Comparison of ENCODE assay signal across 21 cellular contexts in the genomic region with DNA sequence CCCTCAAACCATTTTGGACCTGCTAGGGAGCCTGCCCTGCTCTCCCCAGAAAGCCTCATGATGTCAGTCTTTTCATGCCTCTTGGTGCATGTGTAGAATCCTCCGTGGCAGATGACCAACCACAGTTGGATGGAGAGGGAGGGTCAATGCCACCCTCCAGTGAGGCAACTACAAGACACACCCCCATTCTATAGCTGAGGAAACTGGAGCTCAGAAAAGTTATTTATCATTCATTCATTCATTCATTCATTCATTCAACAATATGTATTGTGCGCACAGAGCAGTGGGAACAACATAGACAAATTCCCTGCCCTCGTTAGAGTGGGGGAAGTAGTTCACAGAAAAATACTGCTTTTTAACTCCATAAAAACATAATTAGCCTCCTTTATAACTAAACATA.
"Had no signal": no experiment of that assay in that cellular context is flagged by ENCODE, and none has a peak within 500 bp of the region (broad histone marks: within the 10 kb centered on the region; RNA-seq: fewer than 3 reads in every experiment).

No MANE protein-coding gene starts in this region.

- DNase-seq: islet precursor cell; left ventricle myocardium inferior; mesendoderm; naive B cell; natural killer cell; pancreas; posterior cingulate gyrus; sigmoid colon; small intestine; spleen; stimulated activated CD4-positive, alpha-beta T cell treated with anti-CD3 and anti-CD28 coated beads, Interleukin-4, amount 100 ng/mL, for 24 hours; stimulated activated naive CD4-positive, alpha-beta T cell; tibial artery; trophoblast cell; upper lobe of right lung; uterus had no signal

- FAIRE-seq: pancreas, small intestine had no signal

- H3K4me3 ChIP-seq: left ventricle myocardium inferior, lung, pancreas, prostate gland, sigmoid colon, spleen, suprapubic skin, thoracic aorta, tibial artery, upper lobe of right lung, uterus had no signal

- ATAC-seq: natural killer cell; pancreas; stimulated activated effector memory CD8-positive, alpha-beta T cell treated with anti-CD3 and anti-CD28 coated beads, Interleukin-12 subunit alpha, Interleukin-12 subunit beta, amount 100 ng/mL, for 72 hours; upper lobe of right lung had no signal

- H3K36me3 ChIP-seq: left ventricle myocardium inferior, pancreas, prostate gland, thoracic aorta, tibial artery, upper lobe of right lung, uterus had no signal

- H3K27ac ChIP-seq: left ventricle myocardium inferior, pancreas, prostate gland, sigmoid colon, spleen, suprapubic skin, thoracic aorta, tibial artery, upper lobe of right lung, uterus had no signal

- H3K27me3 ChIP-seq: pancreas, sigmoid colon, spleen, suprapubic skin, tibial artery, upper lobe of right lung, uterus had no signal

- H3K4me1 ChIP-seq: left ventricle myocardium inferior, pancreas, prostate gland, sigmoid colon, upper lobe of right lung, uterus had no signal

- H3K9me3 ChIP-seq: left ventricle myocardium inferior, pancreas, prostate gland, sigmoid colon, spleen, suprapubic skin, thoracic aorta, tibial artery, upper lobe of right lung, uterus had no signal
